In the genomic region with DNA sequence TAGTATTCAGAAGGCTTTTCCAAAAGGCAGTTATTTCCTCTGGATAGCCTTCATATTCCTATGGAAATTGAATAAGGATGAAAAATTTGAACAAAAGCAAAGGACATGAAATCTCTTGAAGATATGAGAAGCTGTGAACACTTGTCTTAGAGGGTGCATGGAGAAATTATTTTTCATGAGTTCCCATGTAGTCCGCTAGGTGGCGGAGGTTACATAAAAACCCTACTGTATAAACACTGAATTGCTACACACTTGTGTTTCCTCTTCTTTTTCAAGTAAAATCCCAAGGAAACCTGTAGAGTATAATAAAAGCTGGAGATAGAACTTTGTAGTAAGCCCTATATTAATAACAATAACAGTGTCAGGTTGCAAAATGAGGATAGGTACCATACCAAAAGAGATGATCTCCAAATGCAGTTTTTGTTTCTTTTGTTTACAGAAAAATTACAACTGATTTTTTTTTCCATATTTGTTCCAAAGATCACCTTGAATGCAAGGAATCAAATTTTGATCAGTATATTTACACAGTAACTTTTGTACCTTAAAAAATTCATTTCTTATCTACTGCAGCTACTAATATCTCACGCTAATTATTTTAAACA, we compare ENCODE assay signal across 9 cellular contexts. TPM values are rescaled to one million over a fixed set of nuclear protein-coding genes. Genes with fewer than 3 reads are reported as not detected.
DNase-seq lines count a peak whose midpoint lies in the region; ATAC-seq and TF ChIP-seq lines count a peak whose summit lies in the region.
"Had no signal": no experiment of that assay in that cellular context is flagged by ENCODE, and none has a peak within 500 bp of the region (broad histone marks: within the 10 kb centered on the region; RNA-seq: fewer than 3 reads in every experiment).

No MANE protein-coding gene starts in this region.

- H3K27ac ChIP-seq in esophagus muscularis mucosa (replicated peaks in 1 of 4): no peak overlapping the region

- no peak for TF ChIP-seq POLR2A in esophagus muscularis mucosa (IDR thresholded peaks at IDR 0.05; ENCODE audit: low read depth)

- peaks cover 0 to 11% (median 2%) of the 10 kb centered on the region in 4 donors for H3K9me3 ChIP-seq in esophagus muscularis mucosa

- TF ChIP-seq CTCF in esophagus muscularis mucosa (IDR thresholded peaks at IDR 0.05): peak; percentile 38 to 72 (median 57)
- TF ChIP-seq CTCF in osteocyte (IDR thresholded peaks at IDR 0.05): peak; percentile 76

- H3K4me3 ChIP-seq in esophagus muscularis mucosa: no peak overlapping the region

- no peaks in the 10 kb centered on the region for H3K4me1 ChIP-seq in esophagus muscularis mucosa

- H3K27me3 ChIP-seq in esophagus muscularis mucosa: no peaks in the 10 kb centered on the region

- intact Hi-C loops in esophagus muscularis mucosa (cut with DNase I): no loop called here

- H3K27me3 Mint-ChIP-seq in osteocyte (ENCODE audit: unreplicated experiment): peaks cover 26% of the 10 kb centered on the region

- 31% methylated on average over 3 of the region's 3 CpGs for WGBS in esophagus muscularis mucosa

- no peaks in the 10 kb centered on the region for H3K4me1 Mint-ChIP-seq in osteocyte (ENCODE audit: unreplicated experiment)

- in situ Hi-C loops in G401 (cut with HindIII; ENCODE audit: low sequenced_read_pairs) (no loop called here), KBM-7 (cut with MboI; ENCODE audit: low pct_unique_long_range_greater_than_20kb, low sequenced_read_pairs) (no loop called here)

- H3K36me3 Mint-ChIP-seq in osteocyte (ENCODE audit: unreplicated experiment): no peaks in the 10 kb centered on the region

- DNase-seq in AG20443 (ENCODE audit: low spot score): peak; percentile 23
- peak; percentile 41 for DNase-seq in G401 (ENCODE audit: low spot score)
- DNase-seq in KBM-7: peak; percentile 77
- peak; percentile 11 for DNase-seq in T follicular helper cell (ENCODE audit: low read depth)
- no peak for DNase-seq in esophagus muscularis mucosa (ENCODE audit: extremely low spot score)
- no peak for DNase-seq in osteocyte (ENCODE audit: extremely low spot score, unreplicated experiment)
- DNase-seq in UCSD-AML1 (lab: John Stamatoyannopoulos, UW; ENCODE audit: unreplicated experiment): no peak

- H3K36me3 ChIP-seq in esophagus muscularis mucosa: no peaks in the 10 kb centered on the region

- no peak for ATAC-seq in GM19035 (IDR thresholded peaks at IDR 0.05; ENCODE audit: unreplicated experiment)

- H3K4me3 Mint-ChIP-seq in osteocyte (ENCODE audit: unreplicated experiment): no peak overlapping the region

- no peak for TF ChIP-seq EP300 in esophagus muscularis mucosa (IDR thresholded peaks at IDR 0.05)

- no peaks in the 10 kb centered on the region for H3K9me3 Mint-ChIP-seq in osteocyte (ENCODE audit: unreplicated experiment)

- no peak overlapping the region for H3K27ac Mint-ChIP-seq in osteocyte (ENCODE audit: unreplicated experiment)

RNA-seq across cellular contexts. Expression of a gene that starts 37.8 kb away (rescaled TPM):
- not detected in 2 replicates for total RNA-seq in G401 (2014; rRNA removed; shearing (Covaris generic))
- not detected for total RNA-seq in esophagus muscularis mucosa
- total RNA-seq in osteocyte: not detected in 2 replicates
- total RNA-seq: T-helper 2 cell treated with Interferon-gamma antibody and Interleukin-4, amounts not matched to agents 100 ng/mL and 5 ng/mL, for 36 hours had no signal

RNA-seq across cellular contexts. Expression of a gene that starts 57.8 kb away (rescaled TPM):
- not detected in 2 replicates for total RNA-seq in G401 (2014; rRNA removed; shearing (Covaris generic))
- not detected for total RNA-seq in esophagus muscularis mucosa
- total RNA-seq in osteocyte: not detected in 2 replicates
- total RNA-seq: T-helper 2 cell treated with Interferon-gamma antibody and Interleukin-4, amounts not matched to agents 100 ng/mL and 5 ng/mL, for 36 hours had no signal

Comparison
In these comparisons a context has a peak if more than half of its experiments do, and no peak if none do; other contexts are left out.
1. DNase-seq: peak in AG20443 (single experiment), G401 (single experiment), KBM-7 (single experiment) and T follicular helper cell (single experiment); none in esophagus muscularis mucosa (single experiment), osteocyte (single experiment) and UCSD-AML1 (single experiment).